In the genomic region with DNA sequence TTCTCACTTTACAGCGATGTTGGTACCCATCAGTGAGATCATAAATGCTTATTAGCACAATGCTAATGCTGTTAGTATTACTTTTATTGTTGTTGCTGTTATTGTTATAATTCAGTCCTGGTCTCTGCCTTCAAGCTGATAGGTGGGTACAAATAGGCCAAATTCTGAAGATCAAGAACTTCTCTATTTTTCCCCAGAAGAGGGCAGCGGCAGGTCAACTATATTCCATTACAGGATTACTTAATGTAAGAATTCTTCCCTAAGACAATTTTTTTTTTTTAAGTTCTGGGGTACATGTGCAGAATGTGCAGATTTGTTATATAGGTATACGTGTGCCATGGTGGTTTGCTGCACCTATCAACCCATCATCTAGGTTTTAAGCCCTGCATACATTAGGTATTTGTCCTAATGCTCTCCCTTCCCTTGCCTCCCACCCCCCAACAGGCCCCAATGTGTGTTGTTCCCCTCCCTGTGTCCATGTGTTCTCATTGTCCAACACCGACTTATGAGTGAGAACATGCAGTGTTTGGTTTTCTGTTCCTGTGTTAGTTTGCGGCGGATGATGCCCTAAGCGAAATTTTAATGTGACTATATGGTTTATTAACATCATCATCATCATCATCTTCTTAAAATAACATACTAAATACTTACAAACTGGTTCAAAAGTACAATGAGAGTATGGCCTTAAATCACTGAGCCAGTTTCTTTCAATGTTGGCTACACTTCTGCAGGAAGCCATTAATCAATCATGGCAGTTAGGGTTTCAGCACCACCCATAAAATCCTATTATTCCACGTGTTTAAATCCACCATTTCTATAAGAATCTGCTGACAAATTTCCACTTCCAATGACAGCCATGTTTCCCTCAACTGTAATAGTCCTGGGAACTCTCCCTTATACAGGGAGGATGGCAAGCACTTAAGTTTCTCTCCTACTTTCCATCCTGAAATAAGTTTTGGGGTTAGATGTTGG, we compare ENCODE assay signal across 9 cellular contexts. TPM values are rescaled to one million over a fixed set of nuclear protein-coding genes. Genes with fewer than 3 reads are reported as not detected.
DNase-seq lines count a peak whose midpoint lies in the region; ATAC-seq and TF ChIP-seq lines count a peak whose summit lies in the region.
"Had no signal": no experiment of that assay in that cellular context is flagged by ENCODE, and none has a peak within 500 bp of the region (broad histone marks: within the 10 kb centered on the region; RNA-seq: fewer than 3 reads in every experiment).

No MANE protein-coding gene starts in this region.

- 76% methylated on average over 8 of the region's 8 CpGs for WGBS in suprapubic skin

- H3K4me1 ChIP-seq in suprapubic skin: no peaks in the 10 kb centered on the region

- ATAC-seq in GM21515 (IDR thresholded peaks at IDR 0.05; ENCODE audit: unreplicated experiment): no peak
- ATAC-seq in activated T-helper 17 cell treated with anti-CD3 and anti-CD28 coated beads, Interleukin-2, amount 50 U/mL, for 72 hours (replicated peaks): no peak
- ATAC-seq in stimulated activated memory B cell treated with anti-CD40 and anti-IgM and Interleukin-4, amounts not matched to agents 10 μg/mL and 1 μg/mL and 100 μg/mL, for 72 hours: no peak

- H3K36me3 ChIP-seq in suprapubic skin: peaks cover 27% of the 10 kb centered on the region

- no peak for TF ChIP-seq EP300 in suprapubic skin (IDR thresholded peaks at IDR 0.05)

- no peak overlapping the region for H3K4me3 Mint-ChIP-seq in activated T-helper 17 cell treated with anti-CD3 and anti-CD28 coated beads, Interleukin-2, amount 50 U/mL, for 72 hours
- H3K4me3 Mint-ChIP-seq in stimulated activated memory B cell treated with anti-CD40 and anti-IgM and Interleukin-4, amounts not matched to agents 10 μg/mL and 1 μg/mL and 100 μg/mL, for 72 hours: no peak overlapping the region

- peak; percentile 66 for DNase-seq in COLO829 (ENCODE audit: low spot score)
- peak; percentile 10 for DNase-seq in H4 (ENCODE audit: low spot score)
- DNase-seq in RKO (ENCODE audit: low spot score): peak; percentile 37
- peak; percentile 73 for DNase-seq in fibroblast of peridontal ligament (ENCODE audit: extremely low read depth)
- DNase-seq in suprapubic skin (ENCODE audit: low spot score in 2 of 2): no peak

- peak; percentile 22 to 23 for TF ChIP-seq CTCF in suprapubic skin (IDR thresholded peaks at IDR 0.05)

- H3K4me3 ChIP-seq in suprapubic skin: no peak overlapping the region

- H3K27me3 Mint-ChIP-seq in activated T-helper 17 cell treated with anti-CD3 and anti-CD28 coated beads, Interleukin-2, amount 50 U/mL, for 72 hours: no peaks in the 10 kb centered on the region
- peaks cover 3% of the 10 kb centered on the region for H3K27me3 Mint-ChIP-seq in stimulated activated memory B cell treated with anti-CD40 and anti-IgM and Interleukin-4, amounts not matched to agents 10 μg/mL and 1 μg/mL and 100 μg/mL, for 72 hours

- no peaks in the 10 kb centered on the region for H3K27me3 ChIP-seq in suprapubic skin

- H3K36me3 Mint-ChIP-seq in activated T-helper 17 cell treated with anti-CD3 and anti-CD28 coated beads, Interleukin-2, amount 50 U/mL, for 72 hours (ENCODE audit: low read depth): peaks cover 34% of the 10 kb centered on the region
- H3K36me3 Mint-ChIP-seq in stimulated activated memory B cell treated with anti-CD40 and anti-IgM and Interleukin-4, amounts not matched to agents 10 μg/mL and 1 μg/mL and 100 μg/mL, for 72 hours: peaks cover 6% of the 10 kb centered on the region

- no peak overlapping the region for H3K27ac Mint-ChIP-seq in activated T-helper 17 cell treated with anti-CD3 and anti-CD28 coated beads, Interleukin-2, amount 50 U/mL, for 72 hours
- no peak overlapping the region for H3K27ac Mint-ChIP-seq in stimulated activated memory B cell treated with anti-CD40 and anti-IgM and Interleukin-4, amounts not matched to agents 10 μg/mL and 1 μg/mL and 100 μg/mL, for 72 hours

- H3K4me1 Mint-ChIP-seq in activated T-helper 17 cell treated with anti-CD3 and anti-CD28 coated beads, Interleukin-2, amount 50 U/mL, for 72 hours: peaks cover under 1% of the 10 kb centered on the region
- no peaks in the 10 kb centered on the region for H3K4me1 Mint-ChIP-seq in stimulated activated memory B cell treated with anti-CD40 and anti-IgM and Interleukin-4, amounts not matched to agents 10 μg/mL and 1 μg/mL and 100 μg/mL, for 72 hours

- no peaks in the 10 kb centered on the region for H3K9me3 Mint-ChIP-seq in activated T-helper 17 cell treated with anti-CD3 and anti-CD28 coated beads, Interleukin-2, amount 50 U/mL, for 72 hours
- H3K9me3 Mint-ChIP-seq in stimulated activated memory B cell treated with anti-CD40 and anti-IgM and Interleukin-4, amounts not matched to agents 10 μg/mL and 1 μg/mL and 100 μg/mL, for 72 hours: no peaks in the 10 kb centered on the region

- no peaks in the 10 kb centered on the region for H3K9me3 ChIP-seq in suprapubic skin

- no peak overlapping the region for H3K27ac ChIP-seq in suprapubic skin

- no peak for TF ChIP-seq POLR2A in suprapubic skin (IDR thresholded peaks at IDR 0.05)

RNA-seq across cellular contexts. Expression of a gene that starts 19.2 kb away (rescaled TPM):
- total RNA-seq in H4 (2014; rRNA removed; shearing (Covaris generic)): 16.0 and 17.3 TPM in 2 replicates
- 10 to 100 TPM; 21.9 to 38.7 (median 30.5) TPM for total RNA-seq in suprapubic skin
- 10 to 100 TPM in 1 of 2 donors, 1 to 10 TPM in 1; 9.1 to 13.9 TPM for total RNA-seq in activated T-helper 17 cell treated with anti-CD3 and anti-CD28 coated beads, Interleukin-2, amount 50 U/mL, for 72 hours

RNA-seq across cellular contexts. Expression of a gene that starts 39.3 kb away (rescaled TPM):
- 1.1 and 1.7 TPM in 2 replicates for total RNA-seq in H4 (2014; rRNA removed; shearing (Covaris generic))
- not detected for total RNA-seq in suprapubic skin
- not detected for total RNA-seq in activated T-helper 17 cell treated with anti-CD3 and anti-CD28 coated beads, Interleukin-2, amount 50 U/mL, for 72 hours
- total RNA-seq: subcutaneous adipose tissue had no signal

Comparison
In these comparisons a context has a peak if more than half of its experiments do, and no peak if none do; other contexts are left out.
1. DNase-seq: peak in COLO829 (single experiment), H4 (single experiment), RKO (single experiment) and fibroblast of peridontal ligament (single experiment); none in suprapubic skin (0 of 2).